9 cellular contexts compared by ENCODE assay signal in the genomic region with DNA sequence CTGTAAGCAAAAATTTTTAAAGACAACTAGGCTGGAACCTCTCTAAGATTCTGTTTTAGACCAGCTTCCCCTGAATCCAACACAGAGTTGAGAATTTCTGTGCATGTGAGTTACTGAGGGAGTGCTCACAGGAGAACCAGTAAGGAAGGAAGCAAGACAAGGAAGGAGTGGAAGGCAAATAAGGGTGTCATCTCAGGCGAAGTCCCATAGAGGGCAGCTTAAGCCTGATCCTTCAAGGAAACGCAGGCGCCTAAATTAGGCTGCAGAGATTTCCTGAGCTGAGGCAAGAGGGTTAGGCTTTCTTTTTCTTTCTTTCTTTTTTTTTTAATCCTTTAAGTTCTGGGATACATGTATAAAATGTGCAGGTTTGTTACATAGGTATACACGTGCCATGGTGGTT. TPM values are rescaled to one million over a fixed set of nuclear protein-coding genes. Genes with fewer than 3 reads are reported as not detected.
DNase-seq lines count a peak whose midpoint lies in the region.
"Had no signal": no experiment of that assay in that cellular context is flagged by ENCODE, and none has a peak within 500 bp of the region (broad histone marks: within the 10 kb centered on the region; RNA-seq: fewer than 3 reads in every experiment).

No MANE protein-coding gene starts in this region.

- POLR2A ChIA-PET in CD4-positive, alpha-beta memory T cell (lab: Charles Lee; ENCODE audit: partially characterized antibody), result interaction anchor here (0.7 kb wide), 1 partner anchor 10 kb away, joined by 3 read pairs; no protein-coding TSS in a partner anchor

- H3K4me1 Mint-ChIP-seq in CD4-positive, alpha-beta memory T cell, result no peaks in the 10 kb centered on the region
- H3K4me1 Mint-ChIP-seq: CD4-positive, CD25-positive, alpha-beta regulatory T cell had no signal

- no peaks in the 10 kb centered on the region for H3K4me1 ChIP-seq in CD4-positive, alpha-beta memory T cell (ENCODE audit: insufficient read depth, low read length)

- no peak overlapping the region for H3K27ac Mint-ChIP-seq in CD4-positive, alpha-beta memory T cell

- peaks cover 2 to 6% of the 10 kb centered on the region in 2 donors for H3K27me3 Mint-ChIP-seq in CD4-positive, alpha-beta memory T cell

- H3K36me3 Mint-ChIP-seq in CD4-positive, alpha-beta memory T cell, result no peaks in the 10 kb centered on the region

- no peak overlapping the region for H3K27ac ChIP-seq in CD4-positive, alpha-beta memory T cell (ENCODE audit: low read depth, low read length)

- DNase-seq in NCI-H2171 treated with DMSO at 0.1 percent for 48 hours (lab: John Stamatoyannopoulos, UW), result peak; percentile 27
- no peak for DNase-seq in NCI-H2171 (lab: John Stamatoyannopoulos, UW)
- peak; percentile 43 for DNase-seq in RKO (ENCODE audit: low spot score)
- DNase-seq in glomerular visceral epithelial cell (ENCODE audit: extremely low spot score), result peak; percentile 13
- DNase-seq in stromal cell of bone marrow (ENCODE audit: low read depth), result peak; percentile 33
- DNase-seq in CD4-positive, alpha-beta memory T cell, result no peak
- DNase-seq in activated gamma-delta T cell (lab: John Stamatoyannopoulos, UW), result no peak
- no peak for DNase-seq in GOT3 (lab: John Stamatoyannopoulos, UW)

- H3K36me3 ChIP-seq in CD4-positive, alpha-beta memory T cell (ENCODE audit: insufficient read depth, low read length), result no peaks in the 10 kb centered on the region

- intact Hi-C loops in CD4-positive, alpha-beta memory T cell (cut with micrococcal nuclease), result no loop called here

- CTCF ChIA-PET in CD4-positive, alpha-beta memory T cell (lab: Charles Lee; ENCODE audit: partially characterized antibody), result no interaction called here

- H3K9me3 Mint-ChIP-seq in CD4-positive, alpha-beta memory T cell, result peaks cover 0 to 8% (median 0%) of the 10 kb centered on the region in 8 donors

- no peak overlapping the region for H3K4me3 Mint-ChIP-seq in CD4-positive, alpha-beta memory T cell
- H3K4me3 Mint-ChIP-seq: CD4-positive, CD25-positive, alpha-beta regulatory T cell had no signal

- H3K4me3 ChIP-seq in CD4-positive, alpha-beta memory T cell (ENCODE audit: low read length in 2 of 2), result no peak overlapping the region

- H3K9me3 ChIP-seq in CD4-positive, alpha-beta memory T cell (ENCODE audit: control insufficient read depth in 1 of 2, low read length in 2 of 2), result no peaks in the 10 kb centered on the region

- H3K27me3 ChIP-seq in CD4-positive, alpha-beta memory T cell (ENCODE audit: insufficient read depth, low read length), result no peaks in the 10 kb centered on the region

RNA-seq across cellular contexts. Expression of a gene that starts 36.2 kb away (rescaled TPM):
- total RNA-seq in CD4-positive, alpha-beta memory T cell, result not detected
- polyA plus RNA-seq in CD4-positive, alpha-beta memory T cell, result not detected
- total RNA-seq: CD4-positive, CD25-positive, alpha-beta regulatory T cell had no signal
- polyA plus RNA-seq: CD4-positive, CD25-positive, alpha-beta regulatory T cell had no signal

Comparison
In these comparisons a context has a peak if more than half of its experiments do, and no peak if none do; other contexts are left out.
1. DNase-seq: peak in NCI-H2171 treated with DMSO at 0.1 percent for 48 hours (single experiment), RKO (single experiment), glomerular visceral epithelial cell (single experiment) and stromal cell of bone marrow (single experiment); none in NCI-H2171 (single experiment), CD4-positive, alpha-beta memory T cell (0 of 5), activated gamma-delta T cell (single experiment) and GOT3 (single experiment).